Comparison of ENCODE assay signal across 15 cellular contexts in the genomic region with DNA sequence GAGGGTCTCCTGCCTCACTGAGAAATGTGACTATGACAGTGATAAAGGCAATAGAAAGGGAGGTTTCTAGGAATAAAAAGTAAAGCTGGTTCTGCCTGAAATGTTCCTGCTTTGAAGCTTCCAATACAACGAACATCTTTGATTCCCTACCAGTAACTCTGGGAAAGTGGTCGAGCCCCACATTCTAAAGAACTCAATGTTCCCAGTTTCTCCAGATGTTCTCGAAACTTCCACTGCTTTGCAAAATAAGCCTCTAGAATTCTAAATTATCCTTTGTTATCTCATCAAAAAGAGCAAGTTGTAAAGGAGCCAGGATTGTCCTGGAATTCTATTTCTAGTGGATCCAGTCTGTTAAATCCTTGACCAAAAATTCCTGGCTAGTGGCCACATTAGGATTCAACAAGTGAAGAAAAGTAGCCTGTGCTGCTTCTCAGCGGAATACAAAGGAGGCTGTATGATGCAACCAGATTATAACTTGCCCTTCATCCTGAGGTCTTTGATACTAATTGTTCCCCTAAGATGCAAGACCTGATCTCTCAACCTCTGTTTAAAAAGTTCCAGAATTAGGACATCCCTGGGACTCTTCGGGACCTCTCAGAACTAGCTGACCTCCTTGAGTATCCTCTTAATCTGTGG. TPM values are rescaled to one million over a fixed set of nuclear protein-coding genes. Genes with fewer than 3 reads are reported as not detected.
"Had no signal": no experiment of that assay in that cellular context is flagged by ENCODE, and none has a peak within 500 bp of the region (broad histone marks: within the 10 kb centered on the region; RNA-seq: fewer than 3 reads in every experiment).

No MANE protein-coding gene starts in this region.

- H3K9me3 ChIP-seq: adrenal gland, prostate gland, SJCRH30 had no signal

- H3K27ac ChIP-seq: prostate gland, SJCRH30 had no signal

- DNase-seq: activated CD4-positive, alpha-beta memory T cell treated with anti-CD3 and anti-CD28 coated beads, Interleukin-2, amount 10 ng/mL, durations not matched to agents 7 days and 5 days; activated CD4-positive, alpha-beta T cell treated with anti-CD3 and anti-CD28 coated beads for 36 hours; activated effector memory CD4-positive, alpha-beta T cell treated with anti-CD3 and anti-CD28 coated beads, Interleukin-2, amount 50 U/mL, for 16 hours; activated T-cell treated with anti-CD3 and anti-CD28 coated beads, Interleukin-2, amount 50 U/mL, for 48 hours; adrenal gland; caudate nucleus; erythroblast; nephron progenitor cell; occipital lobe; SJCRH30; stimulated activated CD4-positive, alpha-beta T cell treated with anti-CD3 and anti-CD28 coated beads, Interleukin-2, amount 100 ng/mL, for 48 hours; stimulated activated naive B cell treated with anti-CD40 and anti-IgM and Interleukin-4, amounts not matched to agents 10 μg/mL and 1 μg/mL and 100 μg/mL, for 72 hours; T-helper 2 cell had no signal

- H3K4me3 ChIP-seq: adrenal gland, prostate gland, SJCRH30 had no signal

- H3K27me3 ChIP-seq: adrenal gland, SJCRH30 had no signal

- H3K36me3 ChIP-seq: adrenal gland, prostate gland, SJCRH30 had no signal

- H3K4me1 ChIP-seq: adrenal gland, prostate gland, SJCRH30 had no signal

- ATAC-seq: activated CD4-positive, alpha-beta T cell treated with anti-CD3 and anti-CD28 coated beads for 36 hours; left lobe of liver; stimulated activated naive B cell treated with anti-CD40 and anti-IgM and Interleukin-4, amounts not matched to agents 10 μg/mL and 1 μg/mL and 100 μg/mL, for 72 hours had no signal

RNA-seq across cellular contexts. Expression of gene SCN7A, which starts 8.4 kb away (rescaled TPM):
- total RNA-seq: activated CD4-positive, alpha-beta memory T cell treated with anti-CD3 and anti-CD28 coated beads, Interleukin-2, amount 10 ng/mL, durations not matched to agents 7 days and 5 days; activated CD4-positive, alpha-beta T cell treated with anti-CD3 and anti-CD28 coated beads for 36 hours had no signal
